Comparison of ENCODE assay signal across 19 cellular contexts in the genomic region with DNA sequence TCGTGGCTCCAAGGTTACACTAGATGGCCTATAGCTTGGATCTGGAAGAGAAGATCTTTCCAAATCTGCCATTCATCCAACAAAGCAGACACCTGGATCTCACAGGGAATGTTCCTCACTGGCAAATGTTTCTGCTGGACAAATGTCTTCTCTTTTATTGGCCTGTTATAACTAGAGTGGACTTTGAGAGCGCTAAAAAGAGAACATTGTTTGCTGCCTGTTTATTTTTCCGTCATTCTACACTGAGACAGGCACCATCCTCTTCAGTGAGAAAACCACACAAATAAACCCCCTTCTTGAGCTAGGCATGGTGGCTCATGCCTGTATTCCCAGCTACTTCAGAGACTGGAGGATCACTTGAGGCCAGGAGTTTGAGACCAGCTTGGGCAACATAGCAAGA.
DNase-seq lines count a peak whose midpoint lies in the region; ATAC-seq, FAIRE-seq and TF ChIP-seq lines count a peak whose summit lies in the region.
"Had no signal": no experiment of that assay in that cellular context is flagged by ENCODE, and none has a peak within 500 bp of the region (broad histone marks: within the 10 kb centered on the region; RNA-seq: fewer than 3 reads in every experiment).

No MANE protein-coding gene starts in this region.

- dilution Hi-C loops in endothelial cell of umbilical vein (cut with MboI; ENCODE audit: extremely low pct_ligation_motif_present, low sequenced_read_pairs), result no loop called here

- H2AFZ ChIP-seq in endothelial cell of umbilical vein (ENCODE audit: low read depth, low read length), result no peak overlapping the region
- H2AFZ ChIP-seq in parathyroid adenoma, result peak overlapping the region; percentile 21
- H2AFZ ChIP-seq in OCI-LY7 (ENCODE audit: low read length), result no peak overlapping the region
- H2AFZ ChIP-seq in smooth muscle cell (ENCODE audit: low read depth), result no peak overlapping the region

- intact Hi-C loops in endothelial cell of umbilical vein (cut with micrococcal nuclease), result no loop called here
- intact Hi-C loops in OCI-LY7 (cut with micrococcal nuclease; ENCODE audit: unreplicated experiment), result no loop called here

- CTCF ChIA-PET in endothelial cell of umbilical vein (lab: Charles Lee), result interaction anchor here (2.3 kb wide), 1 partner anchor 10 kb away, joined by 5 read pairs; no protein-coding TSS in a partner anchor
- CTCF ChIA-PET in OCI-LY7 (lab: Charles Lee; ENCODE audit: unreplicated experiment), result interaction anchor here (1.0 kb wide), 1 partner anchor 10 kb away, joined by 3 read pairs; no protein-coding TSS in a partner anchor

- TF ChIP-seq POLR2A in endothelial cell of umbilical vein (IDR thresholded peaks at IDR 0.05; ENCODE audit: low read depth, low read length), result no peak

- no peaks in the 10 kb centered on the region for H3K9me1 ChIP-seq in endothelial cell of umbilical vein (replicated peaks; ENCODE audit: control insufficient read depth, extremely low read depth, insufficient read depth, low read length)

- H3K27ac ChIP-seq in BLaER1 (no peak overlapping the region), endothelial cell of umbilical vein (ENCODE audit: insufficient read depth, low read depth, low read length) (no peak overlapping the region), parathyroid adenoma (peak overlapping the region; percentile 51), SJCRH30 (no peak overlapping the region), OCI-LY7 (ENCODE audit: low read depth, low read length, poor library complexity, severe bottlenecking) (no peak overlapping the region), smooth muscle cell (ENCODE audit: low read depth) (no peak overlapping the region)
- H3K27ac ChIP-seq: C4-2B had no signal

- H3K9me3 ChIP-seq in BLaER1 (0 out of 2 replicates have a peak, but pooled peaks cover 5% of the 10 kb centered on the region), endothelial cell of umbilical vein (replicated peaks; ENCODE audit: control insufficient read depth, insufficient read depth, low read length) (no peaks in the 10 kb centered on the region), parathyroid adenoma (ENCODE audit: control insufficient read depth, low read length) (no peaks in the 10 kb centered on the region), SJCRH30 (replicated peaks) (no peaks in the 10 kb centered on the region), OCI-LY7 (ENCODE audit: low read length) (no peaks in the 10 kb centered on the region), smooth muscle cell (replicated peaks; ENCODE audit: low read depth) (no peaks in the 10 kb centered on the region)

- no peaks in the 10 kb centered on the region for H4K20me1 ChIP-seq in BLaER1
- H4K20me1 ChIP-seq in endothelial cell of umbilical vein (replicated peaks; ENCODE audit: control insufficient read depth, extremely low read depth, insufficient read depth, low read length), result no peaks in the 10 kb centered on the region
- 0 out of 2 replicates have a peak, but pooled peaks cover 10% of the 10 kb centered on the region for H4K20me1 ChIP-seq in OCI-LY7 (ENCODE audit: insufficient read depth, low read length)
- H4K20me1 ChIP-seq in smooth muscle cell (ENCODE audit: low read depth), result no peaks in the 10 kb centered on the region

- H3F3A ChIP-seq in smooth muscle cell (ENCODE audit: low read depth), result no peaks in the 10 kb centered on the region

- H3K79me2 ChIP-seq in endothelial cell of umbilical vein (ENCODE audit: control insufficient read depth, insufficient read depth, low read length) (no peaks in the 10 kb centered on the region), parathyroid adenoma (no peaks in the 10 kb centered on the region), OCI-LY7 (ENCODE audit: insufficient read depth, low read depth, low read length) (no peaks in the 10 kb centered on the region), smooth muscle cell (ENCODE audit: low read depth) (no peaks in the 10 kb centered on the region)

- no peaks in the 10 kb centered on the region for H3K9me2 ChIP-seq in OCI-LY7 (ENCODE audit: insufficient read depth, low read length)

- WGBS in smooth muscle cell (ENCODE audit: low lambda C conversion rate), result 93% methylated on average over 3 of the region's 3 CpGs

- H3K4me1 ChIP-seq in BLaER1 (peaks cover 48% of the 10 kb centered on the region), endothelial cell of umbilical vein (ENCODE audit: control insufficient read depth, extremely low read depth, insufficient read depth, low read length) (no peaks in the 10 kb centered on the region), parathyroid adenoma (peaks cover 13% of the 10 kb centered on the region), SJCRH30 (peaks cover 21% of the 10 kb centered on the region), OCI-LY7 (ENCODE audit: insufficient read depth, low read length, poor library complexity, severe bottlenecking) (no peaks in the 10 kb centered on the region), smooth muscle cell (ENCODE audit: low read depth) (peaks cover 4% of the 10 kb centered on the region)

- H3K4me3 ChIP-seq in BLaER1 (no peak overlapping the region), endothelial cell of umbilical vein (replicated peaks in 1 of 3; ENCODE audit: insufficient read depth in 1 of 3, low read depth in 1 of 3, low read length in 3 of 3) (no peak overlapping the region), parathyroid adenoma (ENCODE audit: low read depth, low read length) (no peak overlapping the region), SJCRH30 (no peak overlapping the region), OCI-LY7 (ENCODE audit: low read depth, low read length, poor library complexity, severe bottlenecking) (no peak overlapping the region), smooth muscle cell (no peak overlapping the region)

- FAIRE-seq in endothelial cell of umbilical vein (lab: Jason Lieb, UNC), result peak; percentile 4
- FAIRE-seq: A204.1, D721Med, G401.6, GM12891 had no signal

- peak overlapping the region; percentile 27; the same call in 1 of the 2 replicates for H3K4me2 ChIP-seq in BLaER1
- no peak overlapping the region for H3K4me2 ChIP-seq in endothelial cell of umbilical vein (ENCODE audit: insufficient read depth, low read length)
- H3K4me2 ChIP-seq in parathyroid adenoma (ENCODE audit: low read length), result no peak overlapping the region
- no peak overlapping the region for H3K4me2 ChIP-seq in OCI-LY7 (ENCODE audit: low read length)
- H3K4me2 ChIP-seq in smooth muscle cell, result no peak overlapping the region

- H3K9ac ChIP-seq in BLaER1 (no peak overlapping the region; the same call in 1 of the 2 replicates), endothelial cell of umbilical vein (replicated peaks; ENCODE audit: extremely low read depth, insufficient read depth, low read length) (no peak overlapping the region), parathyroid adenoma (no peak overlapping the region), smooth muscle cell (ENCODE audit: low read depth) (no peak overlapping the region)

- DNase-seq in NCI-H2029 (lab: John Stamatoyannopoulos, UW), result peak; percentile 63
- DNase-seq in endothelial cell of umbilical vein (ENCODE audit: low read depth, low spot score), result no peak
- no peak for DNase-seq in SJCRH30
- DNase-seq in OCI-LY7 (ENCODE audit: low spot score), result no peak
- DNase-seq in smooth muscle cell (lab: John Stamatoyannopoulos, UW; ENCODE audit: unreplicated experiment), result no peak
- DNase-seq: CD4-positive, alpha-beta memory T cell; DMS153; DMS79 treated with DMSO at 0.1 percent for 48 hours; EL; GOT3; H9 had no signal

- POLR2A ChIA-PET in endothelial cell of umbilical vein (lab: Charles Lee) (no interaction called here), OCI-LY7 (lab: Charles Lee) (interaction anchor here (0.6 to 1.4 kb wide), 2 partner anchors 71 to 1311 kb away, joined by 3 to 4 read pairs; no protein-coding TSS in a partner anchor)

- BruUV-seq in endothelial cell of umbilical vein (replicated peaks; lab: Mats Ljungman, UMichigan) (no TSS peak), OCI-LY7 (replicated peaks; lab: Mats Ljungman, UMichigan) (no TSS peak)

- ATAC-seq in GM19328 (IDR thresholded peaks at IDR 0.05; ENCODE audit: unreplicated experiment), result no peak

- H3K36me3 ChIP-seq in BLaER1, result no peaks in the 10 kb centered on the region
- H3K36me3 ChIP-seq in endothelial cell of umbilical vein (ENCODE audit: control insufficient read depth in 2 of 2, extremely low read depth in 1 of 2, insufficient read depth in 2 of 2, low read length in 2 of 2), result no peaks in the 10 kb centered on the region
- H3K36me3 ChIP-seq in parathyroid adenoma (ENCODE audit: control insufficient read depth, insufficient read depth, low read length), result no peaks in the 10 kb centered on the region
- no peaks in the 10 kb centered on the region for H3K36me3 ChIP-seq in SJCRH30
- H3K36me3 ChIP-seq in OCI-LY7 (ENCODE audit: insufficient read depth, low read length), result no peaks in the 10 kb centered on the region; the same call in 1 of the 2 replicates
- H3K36me3 ChIP-seq in smooth muscle cell (ENCODE audit: low read depth), result no peaks in the 10 kb centered on the region

- H3K27me3 ChIP-seq in BLaER1, result no peaks in the 10 kb centered on the region
- H3K27me3 ChIP-seq in endothelial cell of umbilical vein (ENCODE audit: control insufficient read depth in 2 of 2, insufficient read depth in 2 of 2, low read length in 2 of 2), result no peaks in the 10 kb centered on the region
- H3K27me3 ChIP-seq in parathyroid adenoma (ENCODE audit: control insufficient read depth, insufficient read depth, low read length), result no peaks in the 10 kb centered on the region
- no peaks in the 10 kb centered on the region for H3K27me3 ChIP-seq in SJCRH30
- H3K27me3 ChIP-seq in smooth muscle cell (ENCODE audit: low read depth), result no peaks in the 10 kb centered on the region

- no peak for TF ChIP-seq CTCF in endothelial cell of umbilical vein (IDR thresholded peaks at IDR 0.05; ENCODE audit: extremely low read depth in 1 of 2, insufficient read depth in 1 of 2, low read depth in 1 of 2, low read length in 2 of 2)
- TF ChIP-seq CTCF in parathyroid adenoma (IDR thresholded peaks at IDR 0.05), result no peak
- no peak for TF ChIP-seq CTCF in OCI-LY7 (conservative IDR thresholded peaks at IDR 0.05; ENCODE audit: low read length)
- no peak for TF ChIP-seq CTCF in smooth muscle cell (IDR thresholded peaks at IDR 0.05; ENCODE audit: borderline replicate concordance, insufficient read depth, poor library complexity, severe bottlenecking)

TF ChIP-seq in endothelial cell of umbilical vein, 7 proteins besides CTCF, POLR2A, EP300 and RAD21 (continues in another document):
- TF ChIP-seq EZH2 (IDR thresholded peaks at IDR 0.05; ENCODE audit: borderline replicate concordance, low read depth, low read length, severe bottlenecking), result no peak
- TF ChIP-seq MYC (IDR thresholded peaks at IDR 0.05; ENCODE audit: low read depth, low read length), result no peak
- TF ChIP-seq FOS (IDR thresholded peaks at IDR 0.05; ENCODE audit: borderline replicate concordance, insufficient read depth, low read length), result no peak
- no peak for TF ChIP-seq GATA2 (IDR thresholded peaks at IDR 0.05; ENCODE audit: insufficient read depth, insufficient read length, low read depth, low read length)
- TF ChIP-seq, protein P1, sequence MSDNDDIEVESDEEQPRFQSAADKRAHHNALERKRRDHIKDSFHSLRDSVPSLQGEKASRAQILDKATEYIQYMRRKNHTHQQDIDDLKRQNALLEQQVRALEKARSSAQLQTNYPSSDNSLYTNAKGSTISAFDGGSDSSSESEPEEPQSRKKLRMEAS (IDR thresholded peaks at IDR 0.05; ENCODE audit: insufficient read depth, insufficient read length), result no peak
- no peak for TF ChIP-seq JUN (IDR thresholded peaks at IDR 0.05; ENCODE audit: borderline replicate concordance, insufficient read depth, insufficient read length, low read depth)
